ENCODE assay signal across 19 cellular contexts in genomic region chr15:67781061-67781460, GRCh38. TPM values are rescaled to one million over a fixed set of nuclear protein-coding genes. Genes with fewer than 3 reads are reported as not detected.
DNase-seq lines count a peak whose midpoint lies in the region; ATAC-seq and TF ChIP-seq lines count a peak whose summit lies in the region.
"Had no signal": no experiment of that assay in that cellular context is flagged by ENCODE, and none has a peak within 500 bp of the region (broad histone marks: within the 10 kb centered on the region; RNA-seq: fewer than 3 reads in every experiment).

No MANE protein-coding gene starts in this region.

- H3K27me3 Mint-ChIP-seq in glutamatergic neuron (ENCODE audit: unreplicated experiment) = peaks cover 5% of the 10 kb centered on the region
- H3K27me3 Mint-ChIP-seq: CD4-positive, alpha-beta T cell had no signal

- H3K4me1 ChIP-seq in OCI-LY1 (ENCODE audit: insufficient read depth, low read length, severe bottlenecking) = peaks cover 100% of the 10 kb centered on the region

- TF ChIP-seq CTCF in OCI-LY1 (IDR thresholded peaks at IDR 0.05; ENCODE audit: low read length) (no peak), glutamatergic neuron (IDR thresholded peaks at IDR 0.05; ENCODE audit: partially characterized antibody, unreplicated experiment) (no peak)

- H3K4me2 ChIP-seq in OCI-LY1 (ENCODE audit: low read length) = peak overlapping the region; percentile 96

- H3K9me3 ChIP-seq in OCI-LY1 (ENCODE audit: low read length) = no peaks in the 10 kb centered on the region

- no peaks in the 10 kb centered on the region for H3K36me3 Mint-ChIP-seq in glutamatergic neuron (ENCODE audit: unreplicated experiment)
- no peaks in the 10 kb centered on the region for H3K36me3 Mint-ChIP-seq in stimulated activated effector memory CD8-positive, alpha-beta T cell treated with anti-CD3 and anti-CD28 coated beads, Interleukin-12 subunit alpha, Interleukin-12 subunit beta, amount 100 ng/mL, for 72 hours

- peaks cover 12% of the 10 kb centered on the region for H3F3A ChIP-seq in OCI-LY1 (ENCODE audit: insufficient read depth, low read length)

- no peak overlapping the region for H2AFZ ChIP-seq in OCI-LY1 (ENCODE audit: low read length)

- H3K4me3 Mint-ChIP-seq in glutamatergic neuron (ENCODE audit: unreplicated experiment) = peak overlapping the region; percentile 1
- no peak overlapping the region for H3K4me3 Mint-ChIP-seq in stimulated activated effector memory CD8-positive, alpha-beta T cell treated with anti-CD3 and anti-CD28 coated beads, Interleukin-12 subunit alpha, Interleukin-12 subunit beta, amount 100 ng/mL, for 72 hours
- H3K4me3 Mint-ChIP-seq: CD4-positive, alpha-beta T cell; HFFc6 had no signal

- H3K36me3 ChIP-seq in OCI-LY1 (ENCODE audit: insufficient read depth, low read length) = no peaks in the 10 kb centered on the region

- no peaks in the 10 kb centered on the region for H4K20me1 ChIP-seq in OCI-LY1 (ENCODE audit: insufficient read depth, low read length)

- peaks cover 14% of the 10 kb centered on the region; the same call in 1 of the 2 replicates for H3K79me2 ChIP-seq in OCI-LY1 (ENCODE audit: insufficient read depth, low read length)

- DNase-seq in DMS53 (lab: John Stamatoyannopoulos, UW) (peak; percentile 17), DMS53 treated with DMSO at 0.1 percent for 48 hours (lab: John Stamatoyannopoulos, UW; ENCODE audit: unreplicated experiment) (no peak), glutamatergic neuron (no peak), NCI-H187 treated with DMSO at 0.1 percent for 48 hours (lab: John Stamatoyannopoulos, UW) (no peak)
- DNase-seq in stimulated activated effector memory CD8-positive, alpha-beta T cell treated with anti-CD3 and anti-CD28 coated beads, Interleukin-12 subunit alpha, Interleukin-12 subunit beta, amount 100 ng/mL, for 72 hours (ENCODE audit: low spot score in 2 of 2) = no peak
- no peak for DNase-seq in stimulated activated CD4-positive, alpha-beta T cell treated with anti-CD3 and anti-CD28 coated beads, Interleukin-2, amount 100 ng/mL, for 24 hours
- DNase-seq: AML-193; C1 segment of cervical spinal cord; Calu3; CD4-positive, alpha-beta T cell; DMS 273 treated with DMSO at 0.1 percent for 48 hours; GF-D8; HCEC 1CT; HFFc6 had no signal

- H3K9me3 Mint-ChIP-seq in glutamatergic neuron (ENCODE audit: unreplicated experiment) = peaks cover 8% of the 10 kb centered on the region
- no peaks in the 10 kb centered on the region for H3K9me3 Mint-ChIP-seq in stimulated activated effector memory CD8-positive, alpha-beta T cell treated with anti-CD3 and anti-CD28 coated beads, Interleukin-12 subunit alpha, Interleukin-12 subunit beta, amount 100 ng/mL, for 72 hours
- H3K9me3 Mint-ChIP-seq: CD4-positive, alpha-beta T cell; HFFc6 had no signal

- peak overlapping the region; percentile 97 for H3K9ac ChIP-seq in OCI-LY1 (ENCODE audit: low read length)

- H3K27ac Mint-ChIP-seq in glutamatergic neuron (ENCODE audit: unreplicated experiment) = peak overlapping the region; percentile 95
- H3K27ac Mint-ChIP-seq in stimulated activated effector memory CD8-positive, alpha-beta T cell treated with anti-CD3 and anti-CD28 coated beads, Interleukin-12 subunit alpha, Interleukin-12 subunit beta, amount 100 ng/mL, for 72 hours = peak overlapping the region; percentile 14
- H3K27ac Mint-ChIP-seq: CD4-positive, alpha-beta T cell; HFFc6 had no signal

- peak overlapping the region; percentile 80 for H3K4me3 ChIP-seq in OCI-LY1 (ENCODE audit: low read depth, low read length, poor library complexity, severe bottlenecking)

- H3K4me1 Mint-ChIP-seq in glutamatergic neuron (ENCODE audit: low read depth, unreplicated experiment) = peaks cover 81% of the 10 kb centered on the region
- H3K4me1 Mint-ChIP-seq in stimulated activated effector memory CD8-positive, alpha-beta T cell treated with anti-CD3 and anti-CD28 coated beads, Interleukin-12 subunit alpha, Interleukin-12 subunit beta, amount 100 ng/mL, for 72 hours = peaks cover 12% of the 10 kb centered on the region

- peak overlapping the region; percentile 99 for H3K27ac ChIP-seq in OCI-LY1 (ENCODE audit: low read depth, low read length, poor library complexity, severe bottlenecking)
- H3K27ac ChIP-seq: 22Rv1 had no signal

- H3K27me3 ChIP-seq in OCI-LY1 (ENCODE audit: insufficient read depth, low read length) = no peaks in the 10 kb centered on the region

- H3K9me2 ChIP-seq in OCI-LY1 (ENCODE audit: low read depth, low read length) = no peaks in the 10 kb centered on the region

- no peak for ATAC-seq in stimulated activated effector memory CD8-positive, alpha-beta T cell treated with anti-CD3 and anti-CD28 coated beads, Interleukin-12 subunit alpha, Interleukin-12 subunit beta, amount 100 ng/mL, for 72 hours
- ATAC-seq in GM18519 (IDR thresholded peaks at IDR 0.05; ENCODE audit: low FRiP score, unreplicated experiment) = no peak

RNA-seq across cellular contexts. Expression of gene SKOR1, which starts 44.2 kb away (rescaled TPM):
- total RNA-seq in glutamatergic neuron (ENCODE audit: unreplicated experiment) = 4.0 TPM
- total RNA-seq: H4 had no signal

RNA-seq across cellular contexts. Expression of gene RNU6-1, which starts 58.8 kb away (rescaled TPM):
- not detected for total RNA-seq in glutamatergic neuron (ENCODE audit: unreplicated experiment)
- total RNA-seq: A673; Calu3; CD4-positive, alpha-beta T cell; H4; HFFc6 had no signal
